ENCODE assay signal across 8 cellular contexts in the genomic region with DNA sequence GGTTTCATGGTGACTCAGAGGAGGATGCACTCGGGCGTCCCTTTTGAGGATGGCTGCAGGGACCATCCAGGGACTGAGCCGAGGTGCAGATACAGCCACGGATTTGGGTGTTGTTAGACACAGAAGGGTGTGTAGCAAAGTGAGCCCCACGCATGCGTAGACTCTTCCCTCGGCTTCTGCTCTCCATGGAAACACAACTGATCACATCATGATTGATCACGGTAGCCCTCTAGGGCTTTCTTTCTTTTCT. TPM values are rescaled to one million over a fixed set of nuclear protein-coding genes. Genes with fewer than 3 reads are reported as not detected.
DNase-seq lines count a peak whose midpoint lies in the region; ATAC-seq and TF ChIP-seq lines count a peak whose summit lies in the region.

No MANE protein-coding gene starts in this region.

- H3K4me1 ChIP-seq in SK-N-SH (ENCODE audit: control insufficient read depth in 1 of 2, insufficient read depth in 2 of 2, low read depth in 1 of 2, low read length in 1 of 2), result peaks cover 0 to 16% of the 10 kb centered on the region in 2 experiments; a peak in 1 of 4 replicates
- peaks cover 8% of the 10 kb centered on the region for H3K4me1 ChIP-seq in mesodermal cell (ENCODE audit: control insufficient read depth, insufficient read depth, low read length, poor library complexity, severe bottlenecking)
- H3K4me1 ChIP-seq in vagina, result peaks cover 28% of the 10 kb centered on the region

- no peaks in the 10 kb centered on the region for H3K79me2 ChIP-seq in SK-N-SH (ENCODE audit: insufficient read depth)

- POLR2A ChIA-PET in SK-N-SH (lab: Yijun Ruan, JAX), result no interaction called here

- H3K36me3 ChIP-seq in SK-N-SH (replicated peaks in 1 of 2; ENCODE audit: control insufficient read depth in 1 of 2, insufficient read depth in 2 of 2, low read length in 1 of 2) (no peaks in the 10 kb centered on the region), mesodermal cell (ENCODE audit: control insufficient read depth, insufficient read depth, low read length) (no peaks in the 10 kb centered on the region), vagina (no peaks in the 10 kb centered on the region)

- no peak overlapping the region for H3K9ac ChIP-seq in SK-N-SH

- no peak for TF ChIP-seq EP300 in SK-N-SH (IDR thresholded peaks at IDR 0.05; ENCODE audit: borderline replicate concordance in 1 of 2, low read depth in 1 of 2, low read length in 1 of 2)

- H3K27ac ChIP-seq in SK-N-SH (ENCODE audit: low read depth in 2 of 2, low read length in 1 of 2), result no peak overlapping the region
- H3K27ac ChIP-seq in mesodermal cell (ENCODE audit: low read depth, low read length, severe bottlenecking), result peak overlapping the region; percentile 69
- no peak overlapping the region for H3K27ac ChIP-seq in vagina

- WGBS in SK-N-SH (ENCODE audit: low lambda C conversion rate), result 19% methylated on average over 8 of the region's 8 CpGs
- WGBS in mesodermal cell (ENCODE audit: insufficient coverage in 2 of 2), 2 experiments, result 0 to 4% methylated on average over 5 to 7 of the region's 8 CpGs

- TF ChIP-seq CTCF in SK-N-SH (IDR thresholded peaks at IDR 0.05) (no peak), choroid plexus epithelial cell (conservative IDR thresholded peaks at IDR 0.05; ENCODE audit: low read depth, low read length) (no peak), vagina (IDR thresholded peaks at IDR 0.05) (no peak)

- CTCF ChIA-PET in SK-N-SH (lab: Yijun Ruan, JAX), result no interaction called here

- no peaks in the 10 kb centered on the region for H4K20me1 ChIP-seq in SK-N-SH (ENCODE audit: insufficient read depth)

- ATAC-seq in HG03432 (IDR thresholded peaks at IDR 0.05; ENCODE audit: unreplicated experiment) (peak; percentile 40), GM18520 (IDR thresholded peaks at IDR 0.05; ENCODE audit: unreplicated experiment) (no peak)

- peak overlapping the region; percentile 62; the same call in 1 of the 2 replicates for H3K4me2 ChIP-seq in SK-N-SH

- H3K9me3 ChIP-seq in SK-N-SH, result no peaks in the 10 kb centered on the region
- no peaks in the 10 kb centered on the region for H3K9me3 ChIP-seq in mesodermal cell (ENCODE audit: control insufficient read depth, low read length)
- H3K9me3 ChIP-seq in vagina, result no peaks in the 10 kb centered on the region

- no peaks in the 10 kb centered on the region for H3F3A ChIP-seq in SK-N-SH (replicated peaks; ENCODE audit: insufficient read depth)

- no peak for TF ChIP-seq POLR2A in vagina (IDR thresholded peaks at IDR 0.05)

- H3K4me3 ChIP-seq in SK-N-SH (ENCODE audit: low read depth in 2 of 2, low read length in 1 of 2), result peak overlapping the region in 1 of 2 experiments; percentile 30; a peak in 2 of 4 replicates
- H3K4me3 ChIP-seq in choroid plexus epithelial cell (ENCODE audit: low read depth, low read length), result peak overlapping the region; percentile 46
- H3K4me3 ChIP-seq in mesodermal cell (ENCODE audit: extremely low read depth, insufficient read depth, low read length, poor library complexity, severe bottlenecking), result peak overlapping the region; percentile 42
- peak overlapping the region; percentile 47 to 56 for H3K4me3 ChIP-seq in vagina

- DNase-seq in GM03348 (ENCODE audit: low spot score), result peak; percentile 72
- no peak for DNase-seq in SK-N-SH
- DNase-seq in choroid plexus epithelial cell (ENCODE audit: low read depth), result peak; percentile 28
- DNase-seq in vagina (ENCODE audit: extremely low spot score in 2 of 2), result peak in 1 of 2 donors; percentile 84
- DNase-seq in LoVo (ENCODE audit: low spot score), result no peak

- intact Hi-C loops in vagina (cut with DNase I), result no loop called here

- H3K9me2 ChIP-seq in SK-N-SH, result no peaks in the 10 kb centered on the region

- H3K27me3 ChIP-seq in SK-N-SH (ENCODE audit: insufficient read depth), result peaks cover 54% of the 10 kb centered on the region
- H3K27me3 ChIP-seq in vagina, result peaks cover 5% of the 10 kb centered on the region

- no peak for TF ChIP-seq RAD21 in SK-N-SH (IDR thresholded peaks at IDR 0.05; ENCODE audit: low read length)

- peak overlapping the region; percentile 6; the same call in 1 of the 2 replicates for H2AFZ ChIP-seq in SK-N-SH (ENCODE audit: low read depth)

TF ChIP-seq in SK-N-SH, 30 proteins besides CTCF, POLR2A, EP300 and RAD21:
- TF ChIP-seq, protein P1, sequence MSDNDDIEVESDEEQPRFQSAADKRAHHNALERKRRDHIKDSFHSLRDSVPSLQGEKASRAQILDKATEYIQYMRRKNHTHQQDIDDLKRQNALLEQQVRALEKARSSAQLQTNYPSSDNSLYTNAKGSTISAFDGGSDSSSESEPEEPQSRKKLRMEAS (IDR thresholded peaks at IDR 0.05; ENCODE audit: low read depth), result no peak

RNA-seq across cellular contexts. Expression of a gene that starts 0.6 kb away (rescaled TPM):
- polyA plus RNA-seq in SK-N-SH (2012; rRNA removed), result 0.02 TPM in 1 of 2 replicates, not detected in the other
- polyA plus RNA-seq in SK-N-SH (2012; cell fraction: cytosol; rRNA removed), result 0.03 TPM in 2 replicates
- polyA plus RNA-seq in SK-N-SH (2012; cell fraction: nucleus; rRNA removed), result 0.01 and 0.02 TPM in 2 replicates
- 3.6 TPM for polyA plus RNA-seq in mesodermal cell (2013, experiment 1 of 2)
- 3.4 TPM for polyA plus RNA-seq in mesodermal cell (2013, experiment 2 of 2)
- not detected for total RNA-seq in vagina

RNA-seq across cellular contexts. Expression of a gene that starts 21.3 kb away (rescaled TPM):
- 5.0 and 5.3 TPM in 2 replicates for polyA plus RNA-seq in SK-N-SH (2012; rRNA removed)
- 3.6 and 3.7 TPM in 2 replicates for polyA plus RNA-seq in SK-N-SH (2012; cell fraction: cytosol; rRNA removed)
- polyA plus RNA-seq in SK-N-SH (2012; cell fraction: nucleus; rRNA removed), result 3.8 and 4.5 TPM in 2 replicates
- 3.3 TPM for polyA plus RNA-seq in mesodermal cell (2013, experiment 1 of 2)
- polyA plus RNA-seq in mesodermal cell (2013, experiment 2 of 2), result 2.2 TPM
- total RNA-seq in vagina, result not detected

RNA-seq across cellular contexts. Expression of a gene that starts 40.2 kb away (rescaled TPM):
- polyA plus RNA-seq in SK-N-SH (2012; rRNA removed), result 1.7 and 2.5 TPM in 2 replicates
- polyA plus RNA-seq in SK-N-SH (2012; cell fraction: cytosol; rRNA removed), result 1.5 and 2.2 TPM in 2 replicates
- 0.95 and 1.3 TPM in 2 replicates for polyA plus RNA-seq in SK-N-SH (2012; cell fraction: nucleus; rRNA removed)
- 0.44 TPM for polyA plus RNA-seq in mesodermal cell (2013, experiment 1 of 2)
- polyA plus RNA-seq in mesodermal cell (2013, experiment 2 of 2), result 0.51 TPM
- total RNA-seq in vagina, result 4.9 TPM

Comparison
In these comparisons a context has a peak if more than half of its experiments do, and no peak if none do; other contexts are left out.
1. DNase-seq: peak in GM03348 (single experiment) and choroid plexus epithelial cell (single experiment); none in SK-N-SH (single experiment) and LoVo (single experiment).